12 cellular contexts compared by ENCODE assay signal in the genomic region with DNA sequence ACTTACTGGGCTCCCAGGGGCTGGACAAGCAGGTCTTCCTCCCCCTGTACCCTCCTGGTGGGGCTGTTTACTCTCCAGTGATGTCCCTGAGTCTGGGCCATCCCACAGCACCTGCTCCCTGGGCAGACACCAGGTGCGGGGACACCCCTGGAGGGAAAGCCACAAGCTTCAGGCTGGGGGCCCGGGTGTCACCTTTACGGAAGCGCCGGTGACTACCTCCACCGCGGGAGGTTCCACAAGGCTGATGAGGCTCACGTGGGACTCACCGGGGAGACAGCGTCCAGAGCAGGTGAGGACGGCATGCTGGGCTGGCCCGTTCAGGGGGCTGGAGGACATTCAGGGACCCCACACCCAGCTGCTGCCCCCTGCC. TPM values are rescaled to one million over a fixed set of nuclear protein-coding genes. Genes with fewer than 3 reads are reported as not detected.
DNase-seq lines count a peak whose midpoint lies in the region; ATAC-seq lines count a peak whose summit lies in the region.
"Had no signal": no experiment of that assay in that cellular context is flagged by ENCODE, and none has a peak within 500 bp of the region (broad histone marks: within the 10 kb centered on the region; RNA-seq: fewer than 3 reads in every experiment).

No MANE protein-coding gene starts in this region.

- no peaks in the 10 kb centered on the region for H3K36me3 ChIP-seq in H7 (replicated peaks; ENCODE audit: control insufficient read depth, insufficient read depth, low read length)
- H3K36me3 ChIP-seq: cardiac muscle cell had no signal

- no peaks in the 10 kb centered on the region for H3K27me3 ChIP-seq in H7 (ENCODE audit: control insufficient read depth, insufficient read depth, low read length)
- H3K27me3 ChIP-seq: cardiac muscle cell had no signal

- no peak for ATAC-seq in GM21381 (IDR thresholded peaks at IDR 0.05; ENCODE audit: unreplicated experiment)

- H3K4me3 ChIP-seq in H7 (ENCODE audit: insufficient read depth, low read depth, low read length): no peak overlapping the region
- H3K4me3 ChIP-seq: cardiac muscle cell had no signal

- DNase-seq in H7 (peak; percentile 54), SW480 (ENCODE audit: low spot score) (peak; percentile 33), NCI-H1436 treated with DMSO at 0.1 percent for 48 hours (lab: John Stamatoyannopoulos, UW) (no peak), cerebellar nuclear complex (lab: John Stamatoyannopoulos, UW) (no peak), NCI-H1092 (lab: John Stamatoyannopoulos, UW) (no peak)
- DNase-seq in activated gamma-delta T cell treated with anti-CD3 and anti-CD28 coated beads, Interleukin-2, amount 50 U/mL, for 16 hours (ENCODE audit: low read depth): peak; percentile 27
- DNase-seq in stimulated activated CD4-positive, alpha-beta T cell treated with anti-CD3 and anti-CD28 coated beads, Interleukin-2, amount 100 ng/mL, for 4 hours (ENCODE audit: low read depth): peak; percentile 9

RNA-seq across cellular contexts. Expression of gene NFILZ, which starts 24.9 kb away (rescaled TPM):
- total RNA-seq in H7 (2014; rRNA removed; shearing (Covaris generic)): not detected in 2 replicates
- total RNA-seq: activated B cell treated with CpG ODN at 0.5 μM for 24 hours, cardiac muscle cell, fibroblast of villous mesenchyme, GM23248 had no signal

RNA-seq across cellular contexts. Expression of gene ACTL9, which starts 43.3 kb away (rescaled TPM):
- not detected in 2 replicates for total RNA-seq in H7 (2014; rRNA removed; shearing (Covaris generic))
- total RNA-seq: activated B cell treated with CpG ODN at 0.5 μM for 24 hours, cardiac muscle cell, fibroblast of villous mesenchyme, GM23248 had no signal

RNA-seq across cellular contexts. Expression of gene ADAMTS10, which starts 44.8 kb away (rescaled TPM):
- 23.2 and 32.9 TPM in 2 replicates for total RNA-seq in H7 (2014; rRNA removed; shearing (Covaris generic))

Comparison
In these comparisons a context has a peak if more than half of its experiments do, and no peak if none do; other contexts are left out.
1. DNase-seq: peak in H7 (single experiment), SW480 (single experiment), activated gamma-delta T cell treated with anti-CD3 and anti-CD28 coated beads, Interleukin-2, amount 50 U/mL, for 16 hours (single experiment) and stimulated activated CD4-positive, alpha-beta T cell treated with anti-CD3 and anti-CD28 coated beads, Interleukin-2, amount 100 ng/mL, for 4 hours (single experiment); none in NCI-H1436 treated with DMSO at 0.1 percent for 48 hours (single experiment), cerebellar nuclear complex (0 of 2) and NCI-H1092 (single experiment).